ENCODE assay signal across 26 cellular contexts in genomic region chr21:45355573-45355972, GRCh38. TPM values are rescaled to one million over a fixed set of nuclear protein-coding genes. Genes with fewer than 3 reads are reported as not detected.
DNase-seq lines count a peak whose midpoint lies in the region; ATAC-seq and TF ChIP-seq lines count a peak whose summit lies in the region.
"Had no signal": no experiment of that assay in that cellular context is flagged by ENCODE, and none has a peak within 500 bp of the region (broad histone marks: within the 10 kb centered on the region; RNA-seq: fewer than 3 reads in every experiment).

No MANE protein-coding gene starts in this region.

- H3K4me1 Mint-ChIP-seq in progenitor cell of endocrine pancreas (ENCODE audit: low read depth), result peaks cover 45% of the 10 kb centered on the region
- H3K4me1 Mint-ChIP-seq: activated T-helper 17 cell treated with anti-CD3 and anti-CD28 coated beads, Interleukin-2, amount 50 U/mL, for 72 hours had no signal

- H3K36me3 ChIP-seq in left ventricle myocardium inferior, result no peaks in the 10 kb centered on the region
- H3K36me3 ChIP-seq: esophagus squamous epithelium, suprapubic skin had no signal

- TF ChIP-seq CTCF in left ventricle myocardium inferior (IDR thresholded peaks at IDR 0.05; ENCODE audit: borderline replicate concordance) (no peak), progenitor cell of endocrine pancreas (IDR thresholded peaks at IDR 0.05; ENCODE audit: unreplicated experiment) (no peak)

- peak overlapping the region; percentile 93 for H3K27ac Mint-ChIP-seq in progenitor cell of endocrine pancreas
- H3K27ac Mint-ChIP-seq: activated CD4-positive, alpha-beta memory T cell treated with anti-CD3 and anti-CD28 coated beads, Interleukin-2, amount 10 ng/mL, durations not matched to agents 7 days and 5 days; activated naive CD8-positive, alpha-beta T cell treated with anti-CD3 and anti-CD28 coated beads for 36 hours; activated T-helper 17 cell treated with anti-CD3 and anti-CD28 coated beads, Interleukin-2, amount 50 U/mL, for 72 hours; dendritic cell treated with granulocyte-macrophage colony-stimulating factor and Interleukin-4, amounts not matched to agents 40 ng/mL and 50 ng/mL, for 4 days; IgD-negative memory B cell; stimulated activated effector memory CD8-positive, alpha-beta T cell treated with anti-CD3 and anti-CD28 coated beads, Interleukin-12 subunit alpha, Interleukin-12 subunit beta, amount 100 ng/mL, for 72 hours had no signal

- no peak overlapping the region for H3K4me3 ChIP-seq in left ventricle myocardium inferior
- H3K4me3 ChIP-seq: esophagus squamous epithelium, suprapubic skin had no signal

- no peaks in the 10 kb centered on the region for H3K36me3 Mint-ChIP-seq in progenitor cell of endocrine pancreas (ENCODE audit: insufficient read depth)
- H3K36me3 Mint-ChIP-seq: activated naive CD8-positive, alpha-beta T cell treated with anti-CD3 and anti-CD28 coated beads for 36 hours; CD4-positive, CD25-positive, alpha-beta regulatory T cell; IgD-negative memory B cell; stimulated activated effector memory CD8-positive, alpha-beta T cell treated with anti-CD3 and anti-CD28 coated beads, Interleukin-12 subunit alpha, Interleukin-12 subunit beta, amount 100 ng/mL, for 72 hours had no signal

- H3K4me3 Mint-ChIP-seq in progenitor cell of endocrine pancreas (ENCODE audit: low read depth), result no peak overlapping the region
- H3K4me3 Mint-ChIP-seq: activated CD4-positive, alpha-beta memory T cell treated with anti-CD3 and anti-CD28 coated beads, Interleukin-2, amount 10 ng/mL, durations not matched to agents 7 days and 5 days; activated naive CD8-positive, alpha-beta T cell treated with anti-CD3 and anti-CD28 coated beads for 36 hours; activated T-helper 17 cell treated with anti-CD3 and anti-CD28 coated beads, Interleukin-2, amount 50 U/mL, for 72 hours; dendritic cell treated with granulocyte-macrophage colony-stimulating factor and Interleukin-4, amounts not matched to agents 40 ng/mL and 50 ng/mL, for 4 days; IgD-negative memory B cell; stimulated activated effector memory CD8-positive, alpha-beta T cell treated with anti-CD3 and anti-CD28 coated beads, Interleukin-12 subunit alpha, Interleukin-12 subunit beta, amount 100 ng/mL, for 72 hours had no signal

- peak; percentile 47 for DNase-seq in ELF-1 (ENCODE audit: low read depth, low spot score)
- DNase-seq in MV-4-11 (lab: John Stamatoyannopoulos, UW), result peak; percentile 34
- no peak for DNase-seq in left ventricle myocardium inferior
- DNase-seq in progenitor cell of endocrine pancreas (ENCODE audit: low spot score, unreplicated experiment), result no peak
- no peak for DNase-seq in stimulated activated CD8-positive, alpha-beta memory T cell treated with anti-CD3 and anti-CD28 coated beads, Interleukin-4, amount 100 ng/mL, for 48 hours
- no peak for DNase-seq in NCI-H2171 treated with DMSO at 0.1 percent for 48 hours (lab: John Stamatoyannopoulos, UW)
- DNase-seq in sciatic nerve (ENCODE audit: low spot score), result no peak
- DNase-seq: activated CD4-positive, alpha-beta memory T cell treated with anti-CD3 and anti-CD28 coated beads, Interleukin-2, amount 10 ng/mL, durations not matched to agents 7 days and 5 days; activated CD8-positive, alpha-beta memory T cell treated with anti-CD3 and anti-CD28 coated beads, Interleukin-2, amount 50 U/mL, for 48 hours; activated naive CD8-positive, alpha-beta T cell treated with anti-CD3 and anti-CD28 coated beads for 36 hours; CD4-positive, CD25-positive, alpha-beta regulatory T cell; central memory CD4-positive, alpha-beta T cell; esophagus squamous epithelium; foreskin melanocyte; hypothalamus; NCI-H2029 treated with DMSO at 0.1 percent for 48 hours; NCI-H345; NCI-H748 treated with DMSO at 0.1 percent for 48 hours; stimulated activated CD4-positive, alpha-beta T cell treated with anti-CD3 and anti-CD28 coated beads, Interleukin-2, amount 100 ng/mL, for 48 hours had no signal

- intact Hi-C loops in left ventricle myocardium inferior (cut with micrococcal nuclease) (no loop called here), sciatic nerve (cut with DNase I) (no loop called here)

- no peaks in the 10 kb centered on the region for H3K9me3 ChIP-seq in left ventricle myocardium inferior (replicated peaks)
- H3K9me3 ChIP-seq: esophagus squamous epithelium, suprapubic skin had no signal

- H3K27ac ChIP-seq in left ventricle myocardium inferior (replicated peaks), result peak overlapping the region; percentile 90

- no peaks in the 10 kb centered on the region for H3K27me3 ChIP-seq in left ventricle myocardium inferior (ENCODE audit: low read depth)
- H3K27me3 ChIP-seq: suprapubic skin had no signal

- ATAC-seq in sciatic nerve, result no peak
- ATAC-seq: activated CD4-positive, CD25-positive, alpha-beta regulatory T cell treated with anti-CD3 and anti-CD28 coated beads, Interleukin-2, amount 50 U/mL, for 24 hours; activated T-helper 17 cell treated with anti-CD3 and anti-CD28 coated beads, Interleukin-2, amount 50 U/mL, for 72 hours; left lobe of liver; stimulated activated effector memory CD8-positive, alpha-beta T cell treated with anti-CD3 and anti-CD28 coated beads, Interleukin-12 subunit alpha, Interleukin-12 subunit beta, amount 100 ng/mL, for 72 hours had no signal

- no peaks in the 10 kb centered on the region for H3K27me3 Mint-ChIP-seq in progenitor cell of endocrine pancreas

- peaks cover 76% of the 10 kb centered on the region for H3K4me1 ChIP-seq in left ventricle myocardium inferior

- H3K9me3 Mint-ChIP-seq in progenitor cell of endocrine pancreas (ENCODE audit: low read depth), result no peaks in the 10 kb centered on the region
- H3K9me3 Mint-ChIP-seq: activated CD4-positive, alpha-beta memory T cell treated with anti-CD3 and anti-CD28 coated beads, Interleukin-2, amount 10 ng/mL, durations not matched to agents 7 days and 5 days; activated naive CD8-positive, alpha-beta T cell treated with anti-CD3 and anti-CD28 coated beads for 36 hours; activated T-helper 17 cell treated with anti-CD3 and anti-CD28 coated beads, Interleukin-2, amount 50 U/mL, for 72 hours; CD4-positive, CD25-positive, alpha-beta regulatory T cell; dendritic cell treated with granulocyte-macrophage colony-stimulating factor and Interleukin-4, amounts not matched to agents 40 ng/mL and 50 ng/mL, for 4 days; IgD-negative memory B cell; stimulated activated effector memory CD8-positive, alpha-beta T cell treated with anti-CD3 and anti-CD28 coated beads, Interleukin-12 subunit alpha, Interleukin-12 subunit beta, amount 100 ng/mL, for 72 hours had no signal

RNA-seq across cellular contexts. Expression of gene COL18A1, which starts 49.4 kb away (rescaled TPM):
- total RNA-seq in left ventricle myocardium inferior, result 66.5 TPM
- 271 TPM in 2 replicates for total RNA-seq in progenitor cell of endocrine pancreas
- total RNA-seq in sciatic nerve, result 129 TPM

Comparison
In these comparisons a context has a peak if more than half of its experiments do, and no peak if none do; other contexts are left out.
1. DNase-seq: peak in ELF-1 (single experiment) and MV-4-11 (single experiment); none in left ventricle myocardium inferior (single experiment), progenitor cell of endocrine pancreas (single experiment), stimulated activated CD8-positive, alpha-beta memory T cell treated with anti-CD3 and anti-CD28 coated beads, Interleukin-4, amount 100 ng/mL, for 48 hours (single experiment), NCI-H2171 treated with DMSO at 0.1 percent for 48 hours (single experiment) and sciatic nerve (single experiment).